ENCODE assay signal across 18 cellular contexts in genomic region chr21:28579986-28580550, GRCh38.
"Had no signal": no experiment of that assay in that cellular context is flagged by ENCODE, and none has a peak within 500 bp of the region (broad histone marks: within the 10 kb centered on the region; RNA-seq: fewer than 3 reads in every experiment).

No MANE protein-coding gene starts in this region.

- H3K9me3 Mint-ChIP-seq: central memory CD8-positive, alpha-beta T cell had no signal

- DNase-seq: activated CD4-positive, alpha-beta T cell treated with anti-CD3 and anti-CD28 coated beads, Interleukin-2, amount 50 U/mL, for 1 hour; activated CD8-positive, alpha-beta memory T cell treated with anti-CD3 and anti-CD28 coated beads for 24 hours; activated gamma-delta T cell treated with Interleukin-2 at 50 U/mL for 16 hours; effector CD8-positive, alpha-beta T cell; foreskin keratinocyte; glutamatergic neuron; hypothalamus; mammary epithelial cell; naive thymus-derived CD8-positive, alpha-beta T cell; psoas muscle; right lobe of liver; stomach; T-helper 9 cell had no signal

- ATAC-seq: activated CD4-positive, CD25-positive, alpha-beta regulatory T cell treated with anti-CD3 and anti-CD28 coated beads, Interleukin-2, amount 50 U/mL, for 24 hours; foreskin keratinocyte; left lobe of liver; naive thymus-derived CD8-positive, alpha-beta T cell; psoas muscle; right lobe of liver had no signal

- H3K36me3 Mint-ChIP-seq: brain had no signal

- H3K4me1 Mint-ChIP-seq: naive thymus-derived CD8-positive, alpha-beta T cell had no signal

- H3K27ac Mint-ChIP-seq: activated naive CD8-positive, alpha-beta T cell; brain; naive thymus-derived CD8-positive, alpha-beta T cell had no signal

- H3K27me3 Mint-ChIP-seq: activated naive CD8-positive, alpha-beta T cell; brain; central memory CD8-positive, alpha-beta T cell; naive thymus-derived CD8-positive, alpha-beta T cell had no signal

- H3K4me3 Mint-ChIP-seq: activated naive CD8-positive, alpha-beta T cell; brain; central memory CD8-positive, alpha-beta T cell; naive thymus-derived CD8-positive, alpha-beta T cell had no signal
